ENCODE assay signal across 16 cellular contexts in genomic region chr15:60530653-60531052, GRCh38.
"Had no signal": no experiment of that assay in that cellular context is flagged by ENCODE, and none has a peak within 500 bp of the region (broad histone marks: within the 10 kb centered on the region; RNA-seq: fewer than 3 reads in every experiment).

No MANE protein-coding gene starts in this region.

- H3K36me3 ChIP-seq: neural progenitor cell, prostate gland, right atrium auricular region, tibial nerve had no signal

- H3K4me3 Mint-ChIP-seq: activated B cell treated with CpG ODN at 0.5 μM for 24 hours; activated CD4-positive, alpha-beta memory T cell treated with anti-CD3 and anti-CD28 coated beads, Interleukin-2, amount 10 ng/mL, durations not matched to agents 7 days and 5 days; neural progenitor cell; stimulated activated naive CD8-positive, alpha-beta T cell treated with anti-CD3 and anti-CD28 coated beads, Interleukin-15, Interleukin-2, amounts not matched to agents 100 ng/mL and 50 ng/mL, for 24 hours had no signal

- H3K36me3 Mint-ChIP-seq: neural progenitor cell had no signal

- H3K4me1 ChIP-seq: neural progenitor cell had no signal

- H3K27ac ChIP-seq: body of pancreas, dorsolateral prefrontal cortex, left ventricle myocardium inferior, neural progenitor cell, prostate gland, right atrium auricular region, tibial nerve had no signal

- DNase-seq: activated B cell treated with CpG ODN at 0.5 μM for 24 hours; activated CD4-positive, alpha-beta memory T cell treated with anti-CD3 and anti-CD28 coated beads, Interleukin-2, amount 10 ng/mL, durations not matched to agents 7 days and 5 days; activated CD4-positive, alpha-beta T cell treated with anti-CD3 and anti-CD28 coated beads for 48 hours; activated gamma-delta T cell treated with Interleukin-2 at 50 U/mL for 16 hours; body of pancreas; caudate nucleus; dorsolateral prefrontal cortex; erythroblast; foreskin melanocyte; left ventricle myocardium inferior; mammary epithelial cell had no signal

- ATAC-seq: body of pancreas had no signal

- H3K9me3 ChIP-seq: body of pancreas, left ventricle myocardium inferior, prostate gland, right atrium auricular region, tibial nerve had no signal

- H3K4me3 ChIP-seq: body of pancreas, dorsolateral prefrontal cortex, left ventricle myocardium inferior, neural progenitor cell, prostate gland, right atrium auricular region, tibial nerve had no signal

- H3K27ac Mint-ChIP-seq: activated B cell treated with CpG ODN at 0.5 μM for 24 hours; activated CD4-positive, alpha-beta memory T cell treated with anti-CD3 and anti-CD28 coated beads, Interleukin-2, amount 10 ng/mL, durations not matched to agents 7 days and 5 days; neural progenitor cell; stimulated activated naive CD8-positive, alpha-beta T cell treated with anti-CD3 and anti-CD28 coated beads, Interleukin-15, Interleukin-2, amounts not matched to agents 100 ng/mL and 50 ng/mL, for 24 hours had no signal

- H3K27me3 ChIP-seq: body of pancreas, dorsolateral prefrontal cortex, neural progenitor cell, right atrium auricular region, tibial nerve had no signal

- H3K9me3 Mint-ChIP-seq: activated B cell treated with CpG ODN at 0.5 μM for 24 hours; activated CD4-positive, alpha-beta memory T cell treated with anti-CD3 and anti-CD28 coated beads, Interleukin-2, amount 10 ng/mL, durations not matched to agents 7 days and 5 days; neural progenitor cell; stimulated activated naive CD8-positive, alpha-beta T cell treated with anti-CD3 and anti-CD28 coated beads, Interleukin-15, Interleukin-2, amounts not matched to agents 100 ng/mL and 50 ng/mL, for 24 hours had no signal

- H3K27me3 Mint-ChIP-seq: activated B cell treated with CpG ODN at 0.5 μM for 24 hours; activated CD4-positive, alpha-beta memory T cell treated with anti-CD3 and anti-CD28 coated beads, Interleukin-2, amount 10 ng/mL, durations not matched to agents 7 days and 5 days; stimulated activated naive CD8-positive, alpha-beta T cell treated with anti-CD3 and anti-CD28 coated beads, Interleukin-15, Interleukin-2, amounts not matched to agents 100 ng/mL and 50 ng/mL, for 24 hours had no signal
